Comparison of ENCODE assay signal across 22 cellular contexts in the genomic region with DNA sequence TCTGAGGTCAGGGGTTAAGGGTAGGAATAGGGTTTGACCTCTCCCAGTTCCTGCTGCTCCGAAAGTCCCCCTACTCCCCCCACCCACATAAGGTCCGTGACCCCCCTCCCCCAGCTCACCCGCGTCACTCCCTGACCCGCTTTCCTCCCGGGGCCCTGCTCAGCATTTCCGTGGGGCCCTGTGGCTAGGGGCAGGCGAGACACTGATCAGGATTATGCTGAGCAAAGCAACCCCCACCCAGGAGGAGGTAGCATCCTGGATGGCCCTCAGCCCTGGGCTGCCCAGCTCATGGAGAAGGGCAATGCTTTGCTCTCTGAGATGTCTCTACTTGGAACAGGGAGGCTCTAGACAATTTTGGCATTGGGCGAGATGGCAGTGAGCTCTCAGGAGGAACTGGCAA. TPM values are rescaled to one million over a fixed set of nuclear protein-coding genes. Genes with fewer than 3 reads are reported as not detected.
A peak's percentile ranks its signal among the peaks of the same experiment; 100 is the strongest.
DNase-seq lines count a peak whose midpoint lies in the region; ATAC-seq lines count a peak whose summit lies in the region.
"Had no signal": no experiment of that assay in that cellular context is flagged by ENCODE, and none has a peak within 500 bp of the region (broad histone marks: within the 10 kb centered on the region; RNA-seq: fewer than 3 reads in every experiment).

No MANE protein-coding gene starts in this region.

- H3K14ac ChIP-seq in neuronal stem cell (ENCODE audit: low read length): peak overlapping the region; percentile 89

- peak overlapping the region; percentile 34 for H3K4me3 ChIP-seq in Jurkat, Clone E6-1 (ENCODE audit: low read length)
- H3K4me3 ChIP-seq in neuronal stem cell (ENCODE audit: low read length in 2 of 2): no peak overlapping the region
- H3K4me3 ChIP-seq: dorsolateral prefrontal cortex, esophagus muscularis mucosa, GM23338, right atrium auricular region had no signal

- H3K4me2 ChIP-seq in neuronal stem cell (ENCODE audit: insufficient read depth, low read length, poor library complexity, severe bottlenecking): no peak overlapping the region

- no CpG with 5 or more reads among the region's 9 CpGs for WGBS in neuronal stem cell (ENCODE audit: extremely low coverage in 2 of 2, insufficient read length in 2 of 2, insufficient replicate concordance in 1 of 2), 2 donors

- no peak for DNase-seq in activated T-cell treated with anti-CD3 and anti-CD28 coated beads, Interleukin-2, amount 50 U/mL, for 24 hours
- DNase-seq in activated T-cell treated with anti-CD3 and anti-CD28 coated beads, Interleukin-2, amount 50 U/mL, for 1 hour: no peak
- no peak for DNase-seq in Jurkat, Clone E6-1 (ENCODE audit: low read depth, low spot score)
- DNase-seq in neuronal stem cell (ENCODE audit: low spot score) (no peak), Kasumi-1 (lab: John Stamatoyannopoulos, UW) (no peak), middle frontal gyrus (ENCODE audit: extremely low spot score, low spot score) (no peak), NCI-H2107 treated with DMSO at 0.1 percent for 48 hours (lab: John Stamatoyannopoulos, UW; ENCODE audit: unreplicated experiment) (no peak)
- DNase-seq: amniotic stem cell; dorsolateral prefrontal cortex; left colon; NCI-H2227 treated with DMSO at 0.1 percent for 48 hours; stimulated activated naive CD4-positive, alpha-beta T cell treated with Interleukin-2 at 50 U/mL for 16 hours; trophoblast cell had no signal

- H3K27me3 ChIP-seq in neuronal stem cell (ENCODE audit: control insufficient read depth in 3 of 3, insufficient read depth in 3 of 3, low read depth in 1 of 3, low read length in 3 of 3): peaks cover 0 to 58% (median 0%) of the 10 kb centered on the region in 3 experiments
- H3K27me3 ChIP-seq: dorsolateral prefrontal cortex, right atrium auricular region had no signal

- H2BK12ac ChIP-seq in neuronal stem cell (ENCODE audit: low read length): peak overlapping the region; percentile 99

- H3K9ac ChIP-seq in neuronal stem cell (ENCODE audit: low read depth, low read length, poor library complexity): peak overlapping the region; percentile 63

- no peak for ATAC-seq in activated T-helper 17 cell treated with anti-CD3 and anti-CD28 coated beads, Interleukin-2, amount 50 U/mL, for 72 hours (replicated peaks)
- ATAC-seq: GM23338, left colon, WTC11 had no signal

- peak overlapping the region; percentile 97 for H3K18ac ChIP-seq in neuronal stem cell (ENCODE audit: low read length)

- peak overlapping the region; percentile 43 for H4K8ac ChIP-seq in neuronal stem cell (ENCODE audit: low read depth, low read length)

- no peaks in the 10 kb centered on the region for H3K9me3 Mint-ChIP-seq in activated T-cell treated with anti-CD3 and anti-CD28 coated beads, Interleukin-2, amount 50 U/mL, for 24 hours
- no peaks in the 10 kb centered on the region for H3K9me3 Mint-ChIP-seq in activated T-helper 17 cell treated with anti-CD3 and anti-CD28 coated beads, Interleukin-2, amount 50 U/mL, for 72 hours
- H3K9me3 Mint-ChIP-seq: CD14-positive monocyte, GM23338, mesothelial cell of epicardium, WTC11 had no signal

- peak overlapping the region; percentile 34 for H3K4me3 Mint-ChIP-seq in activated T-cell treated with anti-CD3 and anti-CD28 coated beads, Interleukin-2, amount 50 U/mL, for 24 hours
- H3K4me3 Mint-ChIP-seq in activated T-helper 17 cell treated with anti-CD3 and anti-CD28 coated beads, Interleukin-2, amount 50 U/mL, for 72 hours: peak overlapping the region; percentile 94
- H3K4me3 Mint-ChIP-seq: GM23338, mesothelial cell of epicardium, WTC11 had no signal

- peak overlapping the region; percentile 0 for H2AFZ ChIP-seq in neuronal stem cell (ENCODE audit: low read length)

- H3K36me3 Mint-ChIP-seq in activated T-cell treated with anti-CD3 and anti-CD28 coated beads, Interleukin-2, amount 50 U/mL, for 24 hours (ENCODE audit: low read depth): no peaks in the 10 kb centered on the region
- H3K36me3 Mint-ChIP-seq in activated T-helper 17 cell treated with anti-CD3 and anti-CD28 coated beads, Interleukin-2, amount 50 U/mL, for 72 hours (ENCODE audit: low read depth): peaks cover 43% of the 10 kb centered on the region
- H3K36me3 Mint-ChIP-seq: CD14-positive monocyte, mesothelial cell of epicardium, WTC11 had no signal

- H2BK5ac ChIP-seq in neuronal stem cell (ENCODE audit: low read length): peak overlapping the region; percentile 39

- peak overlapping the region; percentile 97 for H2AK5ac ChIP-seq in neuronal stem cell (ENCODE audit: low read depth, low read length)

- no peaks in the 10 kb centered on the region for H3K36me3 ChIP-seq in neuronal stem cell (replicated peaks in 1 of 2; ENCODE audit: control insufficient read depth in 2 of 2, insufficient read depth in 2 of 2, low read length in 2 of 2)
- H3K36me3 ChIP-seq: esophagus muscularis mucosa, right atrium auricular region had no signal

- no peak overlapping the region for H3K27ac ChIP-seq in neuronal stem cell (replicated peaks; ENCODE audit: low read length)
- H3K27ac ChIP-seq: esophagus muscularis mucosa, right atrium auricular region had no signal

- H4K91ac ChIP-seq in neuronal stem cell (ENCODE audit: low read depth, low read length, poor library complexity): no peak overlapping the region

- no peaks in the 10 kb centered on the region for H3K9me3 ChIP-seq in neuronal stem cell (replicated peaks in 1 of 2; ENCODE audit: control insufficient read depth in 2 of 2, insufficient read depth in 1 of 2, low read depth in 1 of 2, low read length in 2 of 2)
- H3K9me3 ChIP-seq: esophagus muscularis mucosa, right atrium auricular region had no signal

- no peaks in the 10 kb centered on the region for H3K79me1 ChIP-seq in neuronal stem cell (ENCODE audit: low read depth, low read length)

- peaks cover 77% of the 10 kb centered on the region for H3K4me1 Mint-ChIP-seq in activated T-cell treated with anti-CD3 and anti-CD28 coated beads, Interleukin-2, amount 50 U/mL, for 24 hours (ENCODE audit: low read depth)
- peaks cover 56% of the 10 kb centered on the region for H3K4me1 Mint-ChIP-seq in activated T-helper 17 cell treated with anti-CD3 and anti-CD28 coated beads, Interleukin-2, amount 50 U/mL, for 72 hours

- no peak overlapping the region for H3K23ac ChIP-seq in neuronal stem cell (ENCODE audit: low read depth, low read length, poor library complexity)

- peak overlapping the region; percentile 94 for H2BK15ac ChIP-seq in neuronal stem cell (ENCODE audit: low read length)

- H3K4me1 ChIP-seq in neuronal stem cell (ENCODE audit: control insufficient read depth in 2 of 2, insufficient read depth in 1 of 2, low read depth in 1 of 2, low read length in 2 of 2): peaks cover 18 to 23% of the 10 kb centered on the region in 2 donors

- peak overlapping the region; percentile 69 for H3K27ac Mint-ChIP-seq in activated T-cell treated with anti-CD3 and anti-CD28 coated beads, Interleukin-2, amount 50 U/mL, for 24 hours
- H3K27ac Mint-ChIP-seq in activated T-helper 17 cell treated with anti-CD3 and anti-CD28 coated beads, Interleukin-2, amount 50 U/mL, for 72 hours: peak overlapping the region; percentile 93
- H3K27ac Mint-ChIP-seq: GM23338, mesothelial cell of epicardium, WTC11 had no signal

- H2BK120ac ChIP-seq in neuronal stem cell (ENCODE audit: low read depth, low read length): no peak overlapping the region

- H3K4ac ChIP-seq in neuronal stem cell (ENCODE audit: low read length): no peak overlapping the region

- no peaks in the 10 kb centered on the region for H3K27me3 Mint-ChIP-seq in activated T-cell treated with anti-CD3 and anti-CD28 coated beads, Interleukin-2, amount 50 U/mL, for 24 hours
- H3K27me3 Mint-ChIP-seq in activated T-helper 17 cell treated with anti-CD3 and anti-CD28 coated beads, Interleukin-2, amount 50 U/mL, for 72 hours: no peaks in the 10 kb centered on the region

RNA-seq across cellular contexts. Expression of a gene that starts 3.7 kb away (rescaled TPM):
- polyA plus RNA-seq in Jurkat, Clone E6-1 (2012; ENCODE audit: insufficient read depth, insufficient read length): 3.1 TPM
- 10 to 100 TPM; 39.5 to 55.2 TPM for total RNA-seq in activated T-helper 17 cell treated with anti-CD3 and anti-CD28 coated beads, Interleukin-2, amount 50 U/mL, for 72 hours
- polyA plus RNA-seq in neuronal stem cell (2013, experiment 1 of 2): 0.01 TPM
- 0.01 TPM for polyA plus RNA-seq in neuronal stem cell (2013, experiment 2 of 2)
- total RNA-seq: mesothelial cell of epicardium had no signal
- polyA plus RNA-seq: CD14-positive monocyte had no signal

RNA-seq across cellular contexts. Expression of a gene that starts 11.8 kb away (rescaled TPM):
- not detected for polyA plus RNA-seq in Jurkat, Clone E6-1 (2012; ENCODE audit: insufficient read depth, insufficient read length)
- total RNA-seq in activated T-helper 17 cell treated with anti-CD3 and anti-CD28 coated beads, Interleukin-2, amount 50 U/mL, for 72 hours: 1 to 10 TPM; 3.9 to 5.6 TPM
- 0.17 TPM for polyA plus RNA-seq in neuronal stem cell (2013, experiment 1 of 2)
- polyA plus RNA-seq in neuronal stem cell (2013, experiment 2 of 2): 0.17 TPM
- total RNA-seq: cardiac septum, esophagus muscularis mucosa, MCF 10A, right atrium auricular region had no signal
- polyA plus RNA-seq: CD14-positive monocyte had no signal

RNA-seq across cellular contexts. Expression of a gene that starts 22.6 kb away (rescaled TPM):
- polyA plus RNA-seq in Jurkat, Clone E6-1 (2012; ENCODE audit: insufficient read depth, insufficient read length): not detected
- total RNA-seq in activated T-helper 17 cell treated with anti-CD3 and anti-CD28 coated beads, Interleukin-2, amount 50 U/mL, for 72 hours: 1 to 10 TPM; 1.3 to 4.0 TPM
- polyA plus RNA-seq in neuronal stem cell (2013, experiment 1 of 2): not detected
- not detected for polyA plus RNA-seq in neuronal stem cell (2013, experiment 2 of 2)
- total RNA-seq: esophagus muscularis mucosa, GM23338, MCF 10A, mesothelial cell of epicardium, WTC11 had no signal
- polyA plus RNA-seq: CD14-positive monocyte, GM23338 had no signal

RNA-seq across cellular contexts. Expression of a gene that starts 25.7 kb away (rescaled TPM):
- polyA plus RNA-seq in Jurkat, Clone E6-1 (2012; ENCODE audit: insufficient read depth, insufficient read length): not detected
- not detected for total RNA-seq in activated T-helper 17 cell treated with anti-CD3 and anti-CD28 coated beads, Interleukin-2, amount 50 U/mL, for 72 hours
- polyA plus RNA-seq in neuronal stem cell (2013, experiment 1 of 2): not detected
- polyA plus RNA-seq in neuronal stem cell (2013, experiment 2 of 2): not detected
- total RNA-seq: cardiac septum, esophagus muscularis mucosa, GM23338, left colon, MCF 10A, mesothelial cell of epicardium, right atrium auricular region, WTC11 had no signal
- polyA plus RNA-seq: CD14-positive monocyte, GM23338 had no signal

RNA-seq across cellular contexts. Expression of a gene that starts 37.6 kb away (rescaled TPM):
- polyA plus RNA-seq in Jurkat, Clone E6-1 (2012; ENCODE audit: insufficient read depth, insufficient read length): 21.4 TPM
- 10 to 100 TPM; 20.3 to 21.8 TPM for total RNA-seq in activated T-helper 17 cell treated with anti-CD3 and anti-CD28 coated beads, Interleukin-2, amount 50 U/mL, for 72 hours
- polyA plus RNA-seq in neuronal stem cell (2013, experiment 1 of 2): 16.6 TPM
- 15.8 TPM for polyA plus RNA-seq in neuronal stem cell (2013, experiment 2 of 2)
